Comparison of ENCODE assay signal across 1 cellular context in the genomic region with DNA sequence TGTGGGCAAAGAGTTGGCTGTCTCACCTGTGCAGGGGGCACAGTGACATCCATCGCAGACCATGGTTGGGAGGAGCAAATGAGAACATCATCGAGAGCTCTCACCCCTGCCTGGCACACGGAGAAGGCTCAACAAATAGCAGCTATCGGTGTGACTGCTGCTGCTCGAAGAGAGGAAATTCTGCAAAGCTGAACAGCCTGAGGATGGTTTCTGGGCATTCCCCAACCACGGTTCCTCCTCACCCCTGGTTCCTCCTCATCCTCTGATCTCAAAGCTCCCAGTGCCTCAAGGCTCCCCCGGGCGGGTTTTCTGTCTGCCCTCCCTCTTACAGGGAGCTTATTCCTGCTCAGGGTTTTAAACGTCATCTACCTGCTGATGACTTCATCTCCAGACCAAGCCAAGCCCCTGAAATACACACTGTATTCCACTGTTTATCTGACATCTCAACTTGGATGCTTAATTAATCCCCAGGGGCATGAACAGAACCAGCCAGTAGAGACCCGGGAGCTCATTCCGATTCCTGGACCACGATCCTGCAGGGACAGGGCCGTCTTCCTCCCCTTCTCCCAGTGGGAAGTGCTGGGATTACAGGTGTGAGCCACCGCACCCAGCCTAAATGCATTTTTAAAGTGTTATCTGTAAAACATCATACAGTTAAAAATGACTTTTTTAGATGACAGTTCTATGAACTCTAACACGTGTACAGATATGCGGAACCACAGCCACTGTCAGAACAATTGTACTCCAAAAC.
TF ChIP-seq lines count a peak whose summit lies in the region.

No MANE protein-coding gene starts in this region.

TF ChIP-seq in HepG2, 621 proteins besides CTCF, POLR2A, EP300 and RAD21:
- no peak for TF ChIP-seq ZNF562 (CRISPR knock-in tag; IDR thresholded peaks at IDR 0.05; ENCODE audit: borderline replicate concordance)
- no peak for TF ChIP-seq ASH2L (IDR thresholded peaks at IDR 0.05; ENCODE audit: insufficient read length, low read depth, low read length)
- no peak for TF ChIP-seq IKZF5 (CRISPR knock-in tag; IDR thresholded peaks at IDR 0.05)
- TF ChIP-seq GATAD1 (CRISPR knock-in tag; IDR thresholded peaks at IDR 0.05), result no peak
- no peak for TF ChIP-seq NONO (IDR thresholded peaks at IDR 0.05)
- no peak for TF ChIP-seq NONO (CRISPR knock-in tag; conservative IDR thresholded peaks at IDR 0.05)
- TF ChIP-seq, protein P1, sequence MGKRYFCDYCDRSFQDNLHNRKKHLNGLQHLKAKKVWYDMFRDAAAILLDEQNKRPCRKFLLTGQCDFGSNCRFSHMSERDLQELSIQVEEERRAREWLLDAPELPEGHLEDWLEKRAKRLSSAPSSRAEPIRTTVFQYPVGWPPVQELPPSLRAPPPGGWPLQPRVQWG (CRISPR knock-in tag; IDR thresholded peaks at IDR 0.05; ENCODE audit: borderline replicate concordance, low read depth), result no peak
- TF ChIP-seq, protein P2, sequence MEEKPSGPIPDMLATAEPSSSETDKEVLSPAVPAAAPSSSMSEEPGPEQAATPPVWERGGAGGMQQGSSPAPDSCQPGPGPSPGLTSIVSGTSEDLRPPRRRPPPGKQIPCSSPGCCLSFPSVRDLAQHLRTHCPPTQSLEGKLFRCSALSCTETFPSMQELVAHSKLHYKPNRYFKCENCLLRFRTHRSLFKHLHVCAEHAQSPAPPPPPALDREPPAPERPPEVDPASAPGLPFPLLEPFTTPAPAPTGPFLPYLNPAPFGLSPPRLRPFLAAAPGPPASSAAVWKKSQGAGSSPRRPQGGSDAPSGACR (CRISPR knock-in tag; IDR thresholded peaks at IDR 0.05), result no peak
- TF ChIP-seq NCOA2 (CRISPR knock-in tag; IDR thresholded peaks at IDR 0.05), result no peak
- no peak for TF ChIP-seq ZNF614 (CRISPR knock-in tag; IDR thresholded peaks at IDR 0.05; ENCODE audit: borderline replicate concordance)
- TF ChIP-seq MAFF (IDR thresholded peaks at IDR 0.05; ENCODE audit: low read depth, low read length), result no peak
- no peak for TF ChIP-seq EZH2 (conservative IDR thresholded peaks at IDR 0.05; ENCODE audit: low read depth, low read length)
- TF ChIP-seq ARNT2 (CRISPR knock-in tag; IDR thresholded peaks at IDR 0.05; ENCODE audit: low read depth), result no peak
- no peak for TF ChIP-seq ZNF256 (CRISPR knock-in tag; conservative IDR thresholded peaks at IDR 0.05)
- TF ChIP-seq PHF20 (CRISPR knock-in tag; IDR thresholded peaks at IDR 0.05), result no peak
- TF ChIP-seq BHLHE40 (IDR thresholded peaks at IDR 0.05; ENCODE audit: low read length), result no peak
- no peak for TF ChIP-seq ZFP36L2 (CRISPR knock-in tag; IDR thresholded peaks at IDR 0.05)
- TF ChIP-seq MLLT10 (CRISPR knock-in tag; IDR thresholded peaks at IDR 0.05), result no peak
